Comparison of ENCODE assay signal across 3 cellular contexts in the genomic region with DNA sequence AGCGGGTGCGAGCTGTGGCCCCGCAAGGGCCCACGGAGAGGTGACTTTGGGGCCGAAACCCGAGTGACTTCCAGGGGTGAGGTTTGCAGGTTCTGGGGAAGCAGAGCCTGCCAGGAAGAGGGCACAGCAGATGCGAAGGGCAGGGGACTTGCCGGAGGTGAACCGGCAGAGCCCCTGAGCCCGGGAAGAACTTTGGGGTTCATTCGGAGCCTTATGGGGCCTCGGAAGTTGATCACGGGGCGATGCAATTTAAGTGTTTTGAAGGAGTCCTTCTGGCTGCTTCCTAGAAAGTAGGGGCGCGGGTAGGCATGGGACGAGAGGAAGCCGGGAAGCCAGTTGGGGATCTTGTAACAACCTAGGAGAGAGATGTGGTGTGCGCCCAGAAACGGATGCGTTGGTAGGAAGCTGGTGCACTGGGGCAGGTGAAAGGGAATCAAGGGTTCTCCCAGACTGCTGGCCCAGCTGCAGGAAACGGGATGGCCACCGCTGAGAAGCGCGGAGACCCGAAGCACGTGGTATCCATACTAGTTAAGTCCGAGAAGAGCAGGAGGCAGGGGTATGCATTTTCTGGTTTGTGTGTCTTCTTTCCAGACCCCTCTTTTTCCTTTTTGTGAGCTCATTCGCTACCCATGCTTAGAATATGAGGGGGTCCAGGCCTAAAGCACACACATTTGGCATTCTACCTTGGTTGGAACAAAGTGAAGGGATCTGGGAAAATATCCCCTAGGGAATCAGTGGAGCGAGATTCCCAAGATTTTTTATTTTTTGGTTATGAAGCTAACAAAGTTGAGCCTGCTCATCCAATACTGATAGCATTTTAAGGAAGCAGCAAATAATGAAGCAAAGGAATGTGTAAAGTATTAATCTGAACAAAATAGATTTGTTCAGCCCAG.
A peak's percentile ranks its signal among the peaks of the same experiment; 100 is the strongest.
TF ChIP-seq lines count a peak whose summit lies in the region.

No MANE protein-coding gene starts in this region.

TF ChIP-seq in IMR-90, 13 proteins besides CTCF, POLR2A, EP300 and RAD21 (continued from another document):
- TF ChIP-seq MXI1 (IDR thresholded peaks at IDR 0.05; ENCODE audit: borderline replicate concordance, low read depth, low read length) (peak; percentile 78), CEBPB (IDR thresholded peaks at IDR 0.05; ENCODE audit: low read depth, low read length) (no peak), RCOR1 (IDR thresholded peaks at IDR 0.05; ENCODE audit: insufficient replicate concordance, low read length) (no peak), MAZ (IDR thresholded peaks at IDR 0.05; ENCODE audit: borderline replicate concordance, low read depth, low read length) (no peak), RFX5 (IDR thresholded peaks at IDR 0.05; ENCODE audit: low read depth, low read length) (no peak), CHD1 (IDR thresholded peaks at IDR 0.05; ENCODE audit: low read depth, low read length) (no peak), SMC3 (IDR thresholded peaks at IDR 0.05; ENCODE audit: low read depth, low read length) (no peak), MAFK (IDR thresholded peaks at IDR 0.05; ENCODE audit: low read depth, low read length) (no peak)
- TF ChIP-seq, protein P1, sequence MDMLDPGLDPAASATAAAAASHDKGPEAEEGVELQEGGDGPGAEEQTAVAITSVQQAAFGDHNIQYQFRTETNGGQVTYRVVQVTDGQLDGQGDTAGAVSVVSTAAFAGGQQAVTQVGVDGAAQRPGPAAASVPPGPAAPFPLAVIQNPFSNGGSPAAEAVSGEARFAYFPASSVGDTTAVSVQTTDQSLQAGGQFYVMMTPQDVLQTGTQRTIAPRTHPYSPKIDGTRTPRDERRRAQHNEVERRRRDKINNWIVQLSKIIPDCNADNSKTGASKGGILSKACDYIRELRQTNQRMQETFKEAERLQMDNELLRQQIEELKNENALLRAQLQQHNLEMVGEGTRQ (IDR thresholded peaks at IDR 0.05; ENCODE audit: low read depth, low read length): peak; percentile 37; the same call in 1 of the 2 replicates
- TF ChIP-seq, protein P2, sequence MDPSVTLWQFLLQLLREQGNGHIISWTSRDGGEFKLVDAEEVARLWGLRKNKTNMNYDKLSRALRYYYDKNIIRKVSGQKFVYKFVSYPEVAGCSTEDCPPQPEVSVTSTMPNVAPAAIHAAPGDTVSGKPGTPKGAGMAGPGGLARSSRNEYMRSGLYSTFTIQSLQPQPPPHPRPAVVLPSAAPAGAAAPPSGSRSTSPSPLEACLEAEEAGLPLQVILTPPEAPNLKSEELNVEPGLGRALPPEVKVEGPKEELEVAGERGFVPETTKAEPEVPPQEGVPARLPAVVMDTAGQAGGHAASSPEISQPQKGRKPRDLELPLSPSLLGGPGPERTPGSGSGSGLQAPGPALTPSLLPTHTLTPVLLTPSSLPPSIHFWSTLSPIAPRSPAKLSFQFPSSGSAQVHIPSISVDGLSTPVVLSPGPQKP (IDR thresholded peaks at IDR 0.05; ENCODE audit: borderline replicate concordance, low read depth, low read length): no peak

TF ChIP-seq in SK-N-SH treated with all-trans-retinoic acid at 6 μM for 48 hours, 23 proteins besides CTCF, POLR2A, EP300 and RAD21 (continued from another document):
- TF ChIP-seq ZNF565 (CRISPR knock-in tag; conservative IDR thresholded peaks at IDR 0.05; ENCODE audit: low read depth) (no peak), ZFP3 (CRISPR knock-in tag; IDR thresholded peaks at IDR 0.05) (no peak), SNAI2 (CRISPR knock-in tag; IDR thresholded peaks at IDR 0.05) (no peak)

TF ChIP-seq in liver, 16 proteins besides CTCF, POLR2A, EP300 and RAD21:
- TF ChIP-seq, protein P3, sequence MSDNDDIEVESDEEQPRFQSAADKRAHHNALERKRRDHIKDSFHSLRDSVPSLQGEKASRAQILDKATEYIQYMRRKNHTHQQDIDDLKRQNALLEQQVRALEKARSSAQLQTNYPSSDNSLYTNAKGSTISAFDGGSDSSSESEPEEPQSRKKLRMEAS (IDR thresholded peaks at IDR 0.05): peak; percentile 28
- peak; percentile 18 for TF ChIP-seq YY1 (IDR thresholded peaks at IDR 0.05)
- TF ChIP-seq, protein P4, sequence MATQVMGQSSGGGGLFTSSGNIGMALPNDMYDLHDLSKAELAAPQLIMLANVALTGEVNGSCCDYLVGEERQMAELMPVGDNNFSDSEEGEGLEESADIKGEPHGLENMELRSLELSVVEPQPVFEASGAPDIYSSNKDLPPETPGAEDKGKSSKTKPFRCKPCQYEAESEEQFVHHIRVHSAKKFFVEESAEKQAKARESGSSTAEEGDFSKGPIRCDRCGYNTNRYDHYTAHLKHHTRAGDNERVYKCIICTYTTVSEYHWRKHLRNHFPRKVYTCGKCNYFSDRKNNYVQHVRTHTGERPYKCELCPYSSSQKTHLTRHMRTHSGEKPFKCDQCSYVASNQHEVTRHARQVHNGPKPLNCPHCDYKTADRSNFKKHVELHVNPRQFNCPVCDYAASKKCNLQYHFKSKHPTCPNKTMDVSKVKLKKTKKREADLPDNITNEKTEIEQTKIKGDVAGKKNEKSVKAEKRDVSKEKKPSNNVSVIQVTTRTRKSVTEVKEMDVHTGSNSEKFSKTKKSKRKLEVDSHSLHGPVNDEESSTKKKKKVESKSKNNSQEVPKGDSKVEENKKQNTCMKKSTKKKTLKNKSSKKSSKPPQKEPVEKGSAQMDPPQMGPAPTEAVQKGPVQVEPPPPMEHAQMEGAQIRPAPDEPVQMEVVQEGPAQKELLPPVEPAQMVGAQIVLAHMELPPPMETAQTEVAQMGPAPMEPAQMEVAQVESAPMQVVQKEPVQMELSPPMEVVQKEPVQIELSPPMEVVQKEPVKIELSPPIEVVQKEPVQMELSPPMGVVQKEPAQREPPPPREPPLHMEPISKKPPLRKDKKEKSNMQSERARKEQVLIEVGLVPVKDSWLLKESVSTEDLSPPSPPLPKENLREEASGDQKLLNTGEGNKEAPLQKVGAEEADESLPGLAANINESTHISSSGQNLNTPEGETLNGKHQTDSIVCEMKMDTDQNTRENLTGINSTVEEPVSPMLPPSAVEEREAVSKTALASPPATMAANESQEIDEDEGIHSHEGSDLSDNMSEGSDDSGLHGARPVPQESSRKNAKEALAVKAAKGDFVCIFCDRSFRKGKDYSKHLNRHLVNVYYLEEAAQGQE (IDR thresholded peaks at IDR 0.05): no peak
